In the genomic region with DNA sequence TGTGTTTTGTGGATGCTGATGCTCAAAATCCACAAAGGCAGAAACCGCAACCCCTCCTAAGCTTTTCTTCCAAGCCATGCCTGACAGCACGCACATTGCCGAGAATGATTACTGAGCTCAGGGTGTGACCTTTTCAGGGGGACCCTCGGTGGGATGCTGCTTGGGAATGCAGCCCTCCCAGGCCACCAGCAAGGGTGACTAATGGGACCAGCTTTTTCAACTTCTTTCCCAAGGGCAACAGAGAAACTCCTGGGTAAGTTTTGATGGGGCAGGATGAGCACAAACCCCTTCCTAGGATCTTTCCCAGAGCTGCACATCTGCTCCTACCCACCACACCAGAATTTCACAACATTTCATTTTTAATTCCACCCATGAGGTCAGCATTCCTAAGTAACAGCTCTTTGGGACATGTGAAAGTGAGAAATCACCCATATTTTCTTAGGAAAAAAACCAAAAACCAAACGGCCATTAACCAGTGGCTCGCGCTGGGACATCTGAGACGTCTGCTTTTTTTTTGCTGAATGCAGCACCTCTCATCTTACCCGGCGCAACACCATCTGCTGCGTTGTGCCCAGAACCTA, we compare ENCODE assay signal across 11 cellular contexts.
DNase-seq lines count a peak whose midpoint lies in the region; ATAC-seq and TF ChIP-seq lines count a peak whose summit lies in the region.
"Had no signal": no experiment of that assay in that cellular context is flagged by ENCODE, and none has a peak within 500 bp of the region (broad histone marks: within the 10 kb centered on the region; RNA-seq: fewer than 3 reads in every experiment).

No MANE protein-coding gene starts in this region.

- H3K27me3 ChIP-seq in SJCRH30 (no peaks in the 10 kb centered on the region), thymus (ENCODE audit: control insufficient read depth, insufficient read depth) (no peaks in the 10 kb centered on the region)

- TF ChIP-seq CTCF in foreskin fibroblast (IDR thresholded peaks at IDR 0.05; ENCODE audit: low read depth, low read length), result no peak

- H3K36me3 ChIP-seq in SJCRH30 (no peaks in the 10 kb centered on the region), thymus (ENCODE audit: control insufficient read depth, insufficient read depth) (no peaks in the 10 kb centered on the region)

- ATAC-seq in HG02588 (IDR thresholded peaks at IDR 0.05; ENCODE audit: unreplicated experiment), result no peak

- H3K4me3 ChIP-seq in SJCRH30 (peak overlapping the region; percentile 36), foreskin fibroblast (ENCODE audit: low read depth in 1 of 2, low read length in 2 of 2) (peak overlapping the region; percentile 1 to 37), thymus (ENCODE audit: low read length) (no peak overlapping the region)
- H3K4me3 ChIP-seq: skin epidermis had no signal

- peaks cover 21% of the 10 kb centered on the region for H3K4me1 ChIP-seq in SJCRH30
- H3K4me1 ChIP-seq in thymus (ENCODE audit: control insufficient read depth, insufficient read depth, low read length), result no peaks in the 10 kb centered on the region

- H3K9me3 ChIP-seq in SJCRH30 (replicated peaks) (no peaks in the 10 kb centered on the region), thymus (ENCODE audit: control insufficient read depth) (no peaks in the 10 kb centered on the region)

- H3K27ac ChIP-seq in SJCRH30, result peak overlapping the region; percentile 55
- peak overlapping the region; percentile 25 for H3K27ac ChIP-seq in thymus (ENCODE audit: low read depth)

- 79% methylated on average over 11 of the region's 11 CpGs for WGBS in thymus

- DNase-seq in NCI-H82 (lab: John Stamatoyannopoulos, UW), result peak; percentile 7
- no peak for DNase-seq in NCI-H82 treated with DMSO at 0.1 percent for 48 hours (lab: John Stamatoyannopoulos, UW; ENCODE audit: unreplicated experiment)
- DNase-seq in SJCRH30, result peak; percentile 57 to 76
- DNase-seq in foreskin fibroblast, result peak; percentile 71 to 89
- DNase-seq in nucleus accumbens (lab: John Stamatoyannopoulos, UW), result no peak
- no peak for DNase-seq in occipital lobe (lab: John Stamatoyannopoulos, UW)
- DNase-seq: NCI-H526, SW 1271 had no signal

Comparison
In these comparisons a context has a peak if more than half of its experiments do, and no peak if none do; other contexts are left out.
1. DNase-seq: peak in NCI-H82 (single experiment), SJCRH30 (2 of 2) and foreskin fibroblast (2 of 2); none in NCI-H82 treated with DMSO at 0.1 percent for 48 hours (single experiment), nucleus accumbens (0 of 56) and occipital lobe (single experiment).